In genomic region chr11:560305-561147, GRCh38 we compare ENCODE assay signal across 1 cellular context.
TF ChIP-seq lines count a peak whose summit lies in the region.

TSS of gene LMNTD2 (minus strand) at chr11:560738. CDS start at chr11:560716, 22 bp downstream.
TSS of gene RASSF7 (plus strand) at chr11:560970. CDS start at chr11:561769, 799 bp downstream.

TF ChIP-seq in HepG2, 621 proteins besides CTCF, POLR2A, EP300 and RAD21 (continued from another document and continues in another):
- TF ChIP-seq TRIM22 (IDR thresholded peaks at IDR 0.05) = no peak
- TF ChIP-seq ZNF24 (IDR thresholded peaks at IDR 0.05) = no peak
- no peak for TF ChIP-seq ZNF460 (CRISPR knock-in tag; IDR thresholded peaks at IDR 0.05; ENCODE audit: borderline replicate concordance)
- peak; percentile 49; the same call in 1 of the 2 replicates for TF ChIP-seq TFAP4 (IDR thresholded peaks at IDR 0.05; ENCODE audit: borderline replicate concordance, low read depth)
- TF ChIP-seq MED1 (CRISPR knock-in tag; IDR thresholded peaks at IDR 0.05) = no peak
- peak; percentile 66; the same call in 1 of the 2 replicates for TF ChIP-seq ZMAT3 (CRISPR knock-in tag; conservative IDR thresholded peaks at IDR 0.05)
- TF ChIP-seq PHF20 (CRISPR knock-in tag; IDR thresholded peaks at IDR 0.05) = peak; percentile 81
- peak; percentile 80 for TF ChIP-seq AGO1 (IDR thresholded peaks at IDR 0.05; ENCODE audit: low read depth, low read length, poor library complexity, severe bottlenecking)
- no peak for TF ChIP-seq MTF1 (CRISPR knock-in tag; IDR thresholded peaks at IDR 0.05)
- 0 out of 2 replicates have a peak, but pooled peaks have one; percentile 23 for TF ChIP-seq KLF6 (CRISPR knock-in tag; IDR thresholded peaks at IDR 0.05)
- TF ChIP-seq ZNF12 (CRISPR knock-in tag; IDR thresholded peaks at IDR 0.05) = no peak
- TF ChIP-seq ZNF891 (CRISPR knock-in tag; IDR thresholded peaks at IDR 0.05) = no peak
- TF ChIP-seq SP4 (CRISPR knock-in tag; IDR thresholded peaks at IDR 0.05) = peak; percentile 96
- TF ChIP-seq ZNF646 (CRISPR knock-in tag; IDR thresholded peaks at IDR 0.05) = no peak; the same call in 1 of the 2 replicates
- TF ChIP-seq ZEB1 (IDR thresholded peaks at IDR 0.05; ENCODE audit: insufficient replicate concordance, low read depth) = peak; percentile 46
- no peak for TF ChIP-seq ZNF841 (CRISPR knock-in tag; IDR thresholded peaks at IDR 0.05; ENCODE audit: borderline replicate concordance)
- TF ChIP-seq ZNF18 (CRISPR knock-in tag; IDR thresholded peaks at IDR 0.05; ENCODE audit: insufficient replicate concordance) = peak; percentile 56
- no peak for TF ChIP-seq RNF219 (CRISPR knock-in tag; IDR thresholded peaks at IDR 0.05)
- no peak for TF ChIP-seq HOXA9 (CRISPR knock-in tag; IDR thresholded peaks at IDR 0.05; ENCODE audit: borderline replicate concordance)
- TF ChIP-seq SATB2 (CRISPR knock-in tag; IDR thresholded peaks at IDR 0.05) = no peak
- no peak for TF ChIP-seq U2AF1 (optimal IDR thresholded peaks at IDR 0.05; ENCODE audit: low read depth, low read length)
- no peak for TF ChIP-seq NFE2 (CRISPR knock-in tag; IDR thresholded peaks at IDR 0.05)
- peak; percentile 73 for TF ChIP-seq ZGPAT (CRISPR knock-in tag; IDR thresholded peaks at IDR 0.05)
- no peak; the same call in 1 of the 2 replicates for TF ChIP-seq MXD4 (CRISPR knock-in tag; IDR thresholded peaks at IDR 0.05)
- TF ChIP-seq HNRNPH1 (optimal IDR thresholded peaks at IDR 0.05; ENCODE audit: low read depth, low read length) = no peak
- peak; percentile 44; the same call in 1 of the 2 replicates for TF ChIP-seq KDM3A (CRISPR knock-in tag; IDR thresholded peaks at IDR 0.05; ENCODE audit: low read depth)
- TF ChIP-seq CREBL2 (CRISPR knock-in tag; IDR thresholded peaks at IDR 0.05; ENCODE audit: borderline replicate concordance) = no peak
- no peak for TF ChIP-seq ZNF33B (CRISPR knock-in tag; IDR thresholded peaks at IDR 0.05)
- TF ChIP-seq ZBTB44 (CRISPR knock-in tag; IDR thresholded peaks at IDR 0.05) = no peak
- no peak for TF ChIP-seq PRMT3 (CRISPR knock-in tag; IDR thresholded peaks at IDR 0.05; ENCODE audit: borderline replicate concordance, low read depth)
- TF ChIP-seq ELK4 (CRISPR knock-in tag; IDR thresholded peaks at IDR 0.05; ENCODE audit: borderline replicate concordance) = no peak
- peak; percentile 90 for TF ChIP-seq ZNF788 (CRISPR knock-in tag; IDR thresholded peaks at IDR 0.05; ENCODE audit: borderline replicate concordance)
- no peak for TF ChIP-seq USF2 (IDR thresholded peaks at IDR 0.05; ENCODE audit: low read depth, low read length)
- no peak for TF ChIP-seq USF2 (CRISPR knock-in tag; IDR thresholded peaks at IDR 0.05; ENCODE audit: borderline replicate concordance)
- TF ChIP-seq TBL1XR1 (IDR thresholded peaks at IDR 0.05; ENCODE audit: borderline replicate concordance, low read length, partially characterized antibody) = no peak
- peak; percentile 74 for TF ChIP-seq NR2F2 (IDR thresholded peaks at IDR 0.05; ENCODE audit: borderline replicate concordance, low read depth)
- no peak for TF ChIP-seq ZNF549 (CRISPR knock-in tag; IDR thresholded peaks at IDR 0.05)
- no peak for TF ChIP-seq HNRNPK (IDR thresholded peaks at IDR 0.05; ENCODE audit: low read depth, low read length, poor library complexity, severe bottlenecking)
- TF ChIP-seq ZNF17 (CRISPR knock-in tag; IDR thresholded peaks at IDR 0.05) = 0 out of 2 replicates have a peak, but pooled peaks have one; percentile 30
- TF ChIP-seq NFRKB (IDR thresholded peaks at IDR 0.05) = no peak
- TF ChIP-seq ATF5 (CRISPR knock-in tag; IDR thresholded peaks at IDR 0.05; ENCODE audit: low read depth) = no peak
- no peak for TF ChIP-seq ZNF703 (CRISPR knock-in tag; IDR thresholded peaks at IDR 0.05; ENCODE audit: borderline replicate concordance)
- no peak for TF ChIP-seq ZFP36L2 (CRISPR knock-in tag; IDR thresholded peaks at IDR 0.05)
